ENCODE assay signal across 17 cellular contexts in genomic region chr9:90972057-90972456, GRCh38.
DNase-seq lines count a peak whose midpoint lies in the region; ATAC-seq and TF ChIP-seq lines count a peak whose summit lies in the region.
"Had no signal": no experiment of that assay in that cellular context is flagged by ENCODE, and none has a peak within 500 bp of the region (broad histone marks: within the 10 kb centered on the region; RNA-seq: fewer than 3 reads in every experiment).

No MANE protein-coding gene starts in this region.

- no peaks in the 10 kb centered on the region for H4K20me1 ChIP-seq in OCI-LY7 (ENCODE audit: insufficient read depth, low read length)

- no peaks in the 10 kb centered on the region for H3K9me2 ChIP-seq in OCI-LY7 (ENCODE audit: insufficient read depth, low read length)

- H3K36me3 Mint-ChIP-seq in activated CD4-positive, alpha-beta T cell treated with anti-CD3 and anti-CD28 coated beads, Interleukin-2, amount 10 ng/mL, durations not matched to agents 24 days and 14 days (ENCODE audit: low read depth), result no peaks in the 10 kb centered on the region
- H3K36me3 Mint-ChIP-seq in type B pancreatic cell, result no peaks in the 10 kb centered on the region
- no peaks in the 10 kb centered on the region for H3K36me3 Mint-ChIP-seq in progenitor cell of endocrine pancreas (ENCODE audit: insufficient read depth)
- H3K36me3 Mint-ChIP-seq: naive thymus-derived CD8-positive, alpha-beta T cell had no signal

- H3K79me2 ChIP-seq in OCI-LY7 (ENCODE audit: insufficient read depth, low read depth, low read length), result no peaks in the 10 kb centered on the region

- peak; percentile 67 for ATAC-seq in HG02870 (IDR thresholded peaks at IDR 0.05; ENCODE audit: unreplicated experiment)
- ATAC-seq in HG03378 (IDR thresholded peaks at IDR 0.05; ENCODE audit: unreplicated experiment), result no peak
- ATAC-seq: activated CD4-positive, CD25-positive, alpha-beta regulatory T cell treated with anti-CD3 and anti-CD28 coated beads, Interleukin-2, amount 50 U/mL, for 24 hours; naive thymus-derived CD8-positive, alpha-beta T cell had no signal

- CTCF ChIA-PET in OCI-LY7 (lab: Charles Lee; ENCODE audit: unreplicated experiment), result no interaction called here

- peak overlapping the region; percentile 34 for H3K27ac Mint-ChIP-seq in activated CD4-positive, alpha-beta T cell treated with anti-CD3 and anti-CD28 coated beads, Interleukin-2, amount 10 ng/mL, durations not matched to agents 24 days and 14 days
- H3K27ac Mint-ChIP-seq in type B pancreatic cell (peak overlapping the region; percentile 94), progenitor cell of endocrine pancreas (no peak overlapping the region)
- H3K27ac Mint-ChIP-seq: activated naive CD4-positive, alpha-beta T cell treated with anti-CD3 and anti-CD28 coated beads for 36 hours; naive thymus-derived CD8-positive, alpha-beta T cell; T-helper 1 cell treated with Interleukin-12 subunit alpha and Interleukin-12 subunit beta and Interleukin-4 antibody, amounts not matched to agents 30 μg/mL and 1 μg/mL, for 36 hours had no signal

- DNase-seq in activated CD4-positive, alpha-beta T cell treated with anti-CD3 and anti-CD28 coated beads, Interleukin-2, amount 10 ng/mL, durations not matched to agents 24 days and 14 days, result no peak
- no peak for DNase-seq in activated CD4-positive, alpha-beta T cell treated with anti-CD3 and anti-CD28 coated beads for 4 hours
- DNase-seq in OCI-LY7 (ENCODE audit: low spot score) (peak; percentile 45), type B pancreatic cell (ENCODE audit: extremely low spot score, unreplicated experiment) (no peak), cortex of kidney (lab: John Stamatoyannopoulos, UW) (no peak), progenitor cell of endocrine pancreas (ENCODE audit: low spot score, unreplicated experiment) (no peak)
- DNase-seq: activated CD8-positive, alpha-beta memory T cell treated with anti-CD3 and anti-CD28 coated beads, Interleukin-2, amount 50 U/mL, for 48 hours; activated naive CD4-positive, alpha-beta T cell treated with anti-CD3 and anti-CD28 coated beads for 36 hours; effector memory CD4-positive, alpha-beta T cell; naive thymus-derived CD8-positive, alpha-beta T cell; NCI-H1417 treated with DMSO at 0.1 percent for 48 hours; NCI-H510A treated with DMSO at 0.1 percent for 48 hours; retina had no signal

- H3K4me1 Mint-ChIP-seq in activated CD4-positive, alpha-beta T cell treated with anti-CD3 and anti-CD28 coated beads, Interleukin-2, amount 10 ng/mL, durations not matched to agents 24 days and 14 days, result peaks cover 7% of the 10 kb centered on the region
- peaks cover 19% of the 10 kb centered on the region for H3K4me1 Mint-ChIP-seq in type B pancreatic cell (ENCODE audit: unreplicated experiment)
- H3K4me1 Mint-ChIP-seq in progenitor cell of endocrine pancreas (ENCODE audit: low read depth), result peaks cover 6% of the 10 kb centered on the region

- no peaks in the 10 kb centered on the region for H3K9me3 Mint-ChIP-seq in activated CD4-positive, alpha-beta T cell treated with anti-CD3 and anti-CD28 coated beads, Interleukin-2, amount 10 ng/mL, durations not matched to agents 24 days and 14 days
- no peaks in the 10 kb centered on the region for H3K9me3 Mint-ChIP-seq in type B pancreatic cell
- H3K9me3 Mint-ChIP-seq in progenitor cell of endocrine pancreas (ENCODE audit: low read depth), result no peaks in the 10 kb centered on the region
- H3K9me3 Mint-ChIP-seq: activated naive CD4-positive, alpha-beta T cell treated with anti-CD3 and anti-CD28 coated beads for 36 hours; naive thymus-derived CD8-positive, alpha-beta T cell; T-helper 1 cell treated with Interleukin-12 subunit alpha and Interleukin-12 subunit beta and Interleukin-4 antibody, amounts not matched to agents 30 μg/mL and 1 μg/mL, for 36 hours had no signal

- peak overlapping the region; percentile 16; the same call in 1 of the 2 replicates for H3K4me2 ChIP-seq in OCI-LY7 (ENCODE audit: low read length)

- H3K27ac ChIP-seq in OCI-LY7 (ENCODE audit: low read depth, low read length, poor library complexity, severe bottlenecking), result no peak overlapping the region

- no peak overlapping the region for H3K4me3 ChIP-seq in OCI-LY7 (ENCODE audit: low read depth, low read length, poor library complexity, severe bottlenecking)

- intact Hi-C loops in activated CD4-positive, alpha-beta T cell treated with anti-CD3 and anti-CD28 coated beads, Interleukin-2, amount 10 ng/mL, durations not matched to agents 24 days and 14 days (cut with micrococcal nuclease), result no loop called here
- intact Hi-C loops in OCI-LY7 (cut with micrococcal nuclease; ENCODE audit: unreplicated experiment), result no loop called here

- peak overlapping the region; percentile 40; the same call in 1 of the 2 replicates for H2AFZ ChIP-seq in OCI-LY7 (ENCODE audit: low read length)

- no TSS peak for BruUV-seq in OCI-LY7 (replicated peaks; lab: Mats Ljungman, UMichigan)

- peaks cover 4% of the 10 kb centered on the region for H3K27me3 Mint-ChIP-seq in activated CD4-positive, alpha-beta T cell treated with anti-CD3 and anti-CD28 coated beads, Interleukin-2, amount 10 ng/mL, durations not matched to agents 24 days and 14 days
- no peaks in the 10 kb centered on the region for H3K27me3 Mint-ChIP-seq in type B pancreatic cell
- peaks cover 12% of the 10 kb centered on the region for H3K27me3 Mint-ChIP-seq in progenitor cell of endocrine pancreas

- TF ChIP-seq CTCF in OCI-LY7 (conservative IDR thresholded peaks at IDR 0.05; ENCODE audit: low read length) (no peak), type B pancreatic cell (conservative IDR thresholded peaks at IDR 0.05) (no peak), progenitor cell of endocrine pancreas (IDR thresholded peaks at IDR 0.05; ENCODE audit: unreplicated experiment) (no peak)

- H3K9me3 ChIP-seq in OCI-LY7 (ENCODE audit: low read length), result no peaks in the 10 kb centered on the region

- POLR2A ChIA-PET in OCI-LY7 (lab: Charles Lee), result interaction anchor here (0.6 kb wide), 1 partner anchor 69 kb away, joined by 3 read pairs; no protein-coding TSS in a partner anchor

- H3K4me1 ChIP-seq in OCI-LY7 (ENCODE audit: insufficient read depth, low read length, poor library complexity, severe bottlenecking), result peaks cover 27% of the 10 kb centered on the region

- H3K4me3 Mint-ChIP-seq in activated CD4-positive, alpha-beta T cell treated with anti-CD3 and anti-CD28 coated beads, Interleukin-2, amount 10 ng/mL, durations not matched to agents 24 days and 14 days, result no peak overlapping the region
- H3K4me3 Mint-ChIP-seq in type B pancreatic cell (no peak overlapping the region), progenitor cell of endocrine pancreas (ENCODE audit: low read depth) (no peak overlapping the region)
- H3K4me3 Mint-ChIP-seq: activated naive CD4-positive, alpha-beta T cell treated with anti-CD3 and anti-CD28 coated beads for 36 hours; naive thymus-derived CD8-positive, alpha-beta T cell; T-helper 1 cell treated with Interleukin-12 subunit alpha and Interleukin-12 subunit beta and Interleukin-4 antibody, amounts not matched to agents 30 μg/mL and 1 μg/mL, for 36 hours had no signal

- no peaks in the 10 kb centered on the region for H3K36me3 ChIP-seq in OCI-LY7 (ENCODE audit: insufficient read depth, low read length)
